Comparison of ENCODE assay signal across 1 cellular context in the genomic region with DNA sequence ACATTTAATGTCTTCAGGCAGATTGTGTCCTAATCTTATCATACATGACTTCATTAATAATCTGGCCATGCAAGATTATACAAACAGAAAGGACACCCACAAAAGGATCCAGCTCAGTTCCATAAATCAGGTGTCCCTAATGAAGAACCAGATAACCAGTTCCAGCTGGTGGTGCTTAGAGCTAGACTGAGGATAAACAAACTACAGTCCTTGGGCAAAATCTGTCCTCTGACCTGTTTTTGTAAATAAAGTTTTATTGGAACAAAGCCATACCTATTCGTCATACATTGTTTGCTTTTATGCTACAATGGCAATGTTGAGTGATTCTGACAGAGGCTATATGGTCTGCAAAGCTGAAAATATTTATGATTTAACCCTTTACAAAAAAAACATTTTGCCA.
TF ChIP-seq lines count a peak whose summit lies in the region.

No MANE protein-coding gene starts in this region.

TF ChIP-seq in HepG2, 621 proteins besides CTCF, POLR2A, EP300 and RAD21 (continued from another document):
- TF ChIP-seq ZBTB40 (IDR thresholded peaks at IDR 0.05) (peak; percentile 46), ZBTB40 (CRISPR knock-in tag; IDR thresholded peaks at IDR 0.05) (peak; percentile 87; the same call in 1 of the 2 replicates), MIER3 (CRISPR knock-in tag; IDR thresholded peaks at IDR 0.05; ENCODE audit: borderline replicate concordance) (no peak), RXRB (CRISPR knock-in tag; IDR thresholded peaks at IDR 0.05; ENCODE audit: borderline replicate concordance) (no peak)
